In the genomic region with DNA sequence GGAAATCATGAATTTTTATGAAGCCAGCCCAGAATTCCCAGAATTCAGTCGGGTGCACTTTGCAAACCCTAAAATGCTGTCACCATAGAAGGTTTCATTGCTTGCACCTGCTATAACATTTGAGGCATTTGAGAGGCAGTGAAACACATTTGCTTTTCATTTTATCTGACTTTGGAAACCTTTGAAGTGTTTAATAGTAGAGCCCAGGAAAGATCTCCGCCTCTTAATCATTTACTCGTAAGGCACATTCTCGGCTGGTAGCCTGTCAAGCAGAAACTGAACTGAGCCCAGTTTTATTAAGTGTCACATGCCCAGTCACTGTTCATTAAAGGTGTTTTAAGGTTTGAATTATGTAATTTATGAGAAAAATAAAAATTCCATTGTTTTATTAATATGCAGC, we compare ENCODE assay signal across 21 cellular contexts.
A peak's percentile ranks its signal among the peaks of the same experiment; 100 is the strongest.
DNase-seq lines count a peak whose midpoint lies in the region; ATAC-seq and TF ChIP-seq lines count a peak whose summit lies in the region.
"Had no signal": no experiment of that assay in that cellular context is flagged by ENCODE, and none has a peak within 500 bp of the region (broad histone marks: within the 10 kb centered on the region; RNA-seq: fewer than 3 reads in every experiment).

No MANE protein-coding gene starts in this region.

- ATAC-seq in HG02623 (IDR thresholded peaks at IDR 0.05; ENCODE audit: unreplicated experiment): no peak
- ATAC-seq: A549, GM23338 had no signal

- DNase-seq in epithelial cell of proximal tubule (ENCODE audit: low read depth) (peak; percentile 63), left kidney (ENCODE audit: low read depth, low spot score) (peak; percentile 82), renal cortical epithelial cell (ENCODE audit: low read depth) (peak; percentile 85), NCI-H2196 treated with DMSO at 0.1 percent for 48 hours (lab: John Stamatoyannopoulos, UW; ENCODE audit: unreplicated experiment) (no peak), NCI-H1092 treated with DMSO at 0.1 percent for 48 hours (lab: John Stamatoyannopoulos, UW) (no peak)
- DNase-seq: 8988T; ACHN; AML-193; BE2C; Calu3; CD4-positive, alpha-beta T cell; CD8-positive, alpha-beta memory T cell; DMS53; DMS79 treated with DMSO at 0.1 percent for 48 hours; GF-D8; HFFc6 had no signal

- H3K4me3 ChIP-seq in epithelial cell of proximal tubule (ENCODE audit: low read depth, low read length): no peak overlapping the region
- H3K4me3 ChIP-seq: A549; BLaER1 treated with 17β-estradiol and CSF1 and Interleukin-3, amounts not matched to agents 10 nM and 100 nM; GM23338; HAP-1 had no signal

- no peak for TF ChIP-seq CTCF in epithelial cell of proximal tubule (conservative IDR thresholded peaks at IDR 0.05; ENCODE audit: low read depth, low read length)

Comparison
In these comparisons a context has a peak if more than half of its experiments do, and no peak if none do; other contexts are left out.
1. DNase-seq: peak in epithelial cell of proximal tubule (single experiment), left kidney (single experiment) and renal cortical epithelial cell (single experiment); none in NCI-H2196 treated with DMSO at 0.1 percent for 48 hours (single experiment) and NCI-H1092 treated with DMSO at 0.1 percent for 48 hours (single experiment).